In genomic region chr2:14936436-14936835, GRCh38 we compare ENCODE assay signal across 25 cellular contexts.
"Had no signal": no experiment of that assay in that cellular context is flagged by ENCODE, and none has a peak within 500 bp of the region (broad histone marks: within the 10 kb centered on the region; RNA-seq: fewer than 3 reads in every experiment).

No MANE protein-coding gene starts in this region.

- FAIRE-seq: HepG2, HTR-8/SVneo had no signal

- H3K9me3 ChIP-seq: SJCRH30 had no signal

- H3K9ac ChIP-seq: KMS-11 had no signal

- H3K36me3 ChIP-seq: SJCRH30 had no signal

- H3K4me2 ChIP-seq: KMS-11 had no signal

- ATAC-seq: HepG2, Panc1, PC-3, Right ventricle myocardium inferior, SK-N-SH treated with all-trans-retinoic acid at 6 μM for 48 hours had no signal

- H3K4me1 ChIP-seq: SJCRH30 had no signal

- H3K27me3 ChIP-seq: SJCRH30 had no signal

- DNase-seq: IMR-90, Kasumi-1, MM.1S, NCI-H1092 treated with DMSO at 0.1 percent for 48 hours, NCI-H1436, NCI-H187, NCI-H2029, NCI-H2081 treated with DMSO at 0.1 percent for 48 hours, NCI-H2171, NCI-H226, NCI-H446, NCI-H510A, NCI-H524 treated with DMSO at 0.1 percent for 48 hours, NCI-H69, NCI-H774, PC-3, SHP77 treated with DMSO at 0.1 percent for 48 hours, SJCRH30 had no signal

- H3K4me3 ChIP-seq: SJCRH30 had no signal

- H3K27ac ChIP-seq: HL-60, KMS-11, SJCRH30 had no signal
